1 cellular context compared by ENCODE assay signal in the genomic region with DNA sequence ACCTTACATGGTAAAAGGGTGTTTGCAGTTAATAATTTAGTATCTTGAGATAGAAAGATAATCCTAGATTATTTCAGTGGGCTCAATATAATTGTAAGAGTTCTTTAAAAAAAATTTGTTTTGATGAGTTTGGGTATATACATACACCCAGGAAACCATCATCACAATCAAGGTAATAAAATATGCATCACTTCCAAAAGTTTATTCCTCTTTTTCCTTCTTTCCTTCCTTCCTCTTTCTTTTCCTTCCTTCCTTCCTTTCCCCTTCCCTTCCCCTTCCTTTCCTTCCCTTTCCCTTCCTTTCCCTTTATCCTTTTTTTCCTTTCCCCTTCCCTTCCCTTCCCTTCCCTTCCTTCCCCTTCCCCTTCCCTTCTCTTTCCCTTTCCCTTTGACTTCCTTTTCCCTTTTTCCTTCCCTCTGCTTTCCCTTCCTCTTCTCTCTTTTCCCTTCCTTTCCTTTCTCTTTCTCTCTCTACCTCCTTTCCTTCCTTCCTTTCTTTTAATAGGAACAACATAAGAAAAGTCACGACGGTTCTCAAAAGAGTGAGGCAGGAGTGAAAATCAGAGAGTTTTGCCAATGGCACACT.
TF ChIP-seq lines count a peak whose summit lies in the region.

No MANE protein-coding gene starts in this region.

TF ChIP-seq in HepG2, 621 proteins besides CTCF, POLR2A, EP300 and RAD21:
- TF ChIP-seq, protein P1, sequence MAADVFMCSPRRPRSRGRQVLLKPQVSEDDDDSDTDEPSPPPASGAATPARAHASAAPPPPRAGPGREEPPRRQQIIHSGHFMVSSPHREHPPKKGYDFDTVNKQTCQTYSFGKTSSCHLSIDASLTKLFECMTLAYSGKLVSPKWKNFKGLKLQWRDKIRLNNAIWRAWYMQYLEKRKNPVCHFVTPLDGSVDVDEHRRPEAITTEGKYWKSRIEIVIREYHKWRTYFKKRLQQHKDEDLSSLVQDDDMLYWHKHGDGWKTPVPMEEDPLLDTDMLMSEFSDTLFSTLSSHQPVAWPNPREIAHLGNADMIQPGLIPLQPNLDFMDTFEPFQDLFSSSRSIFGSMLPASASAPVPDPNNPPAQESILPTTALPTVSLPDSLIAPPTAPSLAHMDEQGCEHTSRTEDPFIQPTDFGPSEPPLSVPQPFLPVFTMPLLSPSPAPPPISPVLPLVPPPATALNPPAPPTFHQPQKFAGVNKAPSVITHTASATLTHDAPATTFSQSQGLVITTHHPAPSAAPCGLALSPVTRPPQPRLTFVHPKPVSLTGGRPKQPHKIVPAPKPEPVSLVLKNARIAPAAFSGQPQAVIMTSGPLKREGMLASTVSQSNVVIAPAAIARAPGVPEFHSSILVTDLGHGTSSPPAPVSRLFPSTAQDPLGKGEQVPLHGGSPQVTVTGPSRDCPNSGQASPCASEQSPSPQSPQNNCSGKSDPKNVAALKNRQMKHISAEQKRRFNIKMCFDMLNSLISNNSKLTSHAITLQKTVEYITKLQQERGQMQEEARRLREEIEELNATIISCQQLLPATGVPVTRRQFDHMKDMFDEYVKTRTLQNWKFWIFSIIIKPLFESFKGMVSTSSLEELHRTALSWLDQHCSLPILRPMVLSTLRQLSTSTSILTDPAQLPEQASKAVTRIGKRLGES (CRISPR knock-in tag; IDR thresholded peaks at IDR 0.05; ENCODE audit: borderline replicate concordance): no peak
- TF ChIP-seq, protein P2, sequence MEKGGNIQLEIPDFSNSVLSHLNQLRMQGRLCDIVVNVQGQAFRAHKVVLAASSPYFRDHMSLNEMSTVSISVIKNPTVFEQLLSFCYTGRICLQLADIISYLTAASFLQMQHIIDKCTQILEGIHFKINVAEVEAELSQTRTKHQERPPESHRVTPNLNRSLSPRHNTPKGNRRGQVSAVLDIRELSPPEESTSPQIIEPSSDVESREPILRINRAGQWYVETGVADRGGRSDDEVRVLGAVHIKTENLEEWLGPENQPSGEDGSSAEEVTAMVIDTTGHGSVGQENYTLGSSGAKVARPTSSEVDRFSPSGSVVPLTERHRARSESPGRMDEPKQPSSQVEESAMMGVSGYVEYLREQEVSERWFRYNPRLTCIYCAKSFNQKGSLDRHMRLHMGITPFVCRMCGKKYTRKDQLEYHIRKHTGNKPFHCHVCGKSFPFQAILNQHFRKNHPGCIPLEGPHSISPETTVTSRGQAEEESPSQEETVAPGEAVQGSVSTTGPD (CRISPR knock-in tag; IDR thresholded peaks at IDR 0.05): no peak
- TF ChIP-seq ZFP41 (CRISPR knock-in tag; IDR thresholded peaks at IDR 0.05; ENCODE audit: borderline replicate concordance): no peak
- TF ChIP-seq NCOA2 (CRISPR knock-in tag; IDR thresholded peaks at IDR 0.05): no peak
- 0 out of 2 replicates have a peak, but pooled peaks have one; percentile 70 for TF ChIP-seq PCBP1 (IDR thresholded peaks at IDR 0.05; ENCODE audit: borderline replicate concordance, low read depth, low read length)
- peak; percentile 93 for TF ChIP-seq HNRNPK (IDR thresholded peaks at IDR 0.05; ENCODE audit: low read depth, low read length, poor library complexity, severe bottlenecking)
TF ChIP-seq in HepG2: peak in this region for 2.
